Comparison of ENCODE assay signal across 13 cellular contexts in the genomic region with DNA sequence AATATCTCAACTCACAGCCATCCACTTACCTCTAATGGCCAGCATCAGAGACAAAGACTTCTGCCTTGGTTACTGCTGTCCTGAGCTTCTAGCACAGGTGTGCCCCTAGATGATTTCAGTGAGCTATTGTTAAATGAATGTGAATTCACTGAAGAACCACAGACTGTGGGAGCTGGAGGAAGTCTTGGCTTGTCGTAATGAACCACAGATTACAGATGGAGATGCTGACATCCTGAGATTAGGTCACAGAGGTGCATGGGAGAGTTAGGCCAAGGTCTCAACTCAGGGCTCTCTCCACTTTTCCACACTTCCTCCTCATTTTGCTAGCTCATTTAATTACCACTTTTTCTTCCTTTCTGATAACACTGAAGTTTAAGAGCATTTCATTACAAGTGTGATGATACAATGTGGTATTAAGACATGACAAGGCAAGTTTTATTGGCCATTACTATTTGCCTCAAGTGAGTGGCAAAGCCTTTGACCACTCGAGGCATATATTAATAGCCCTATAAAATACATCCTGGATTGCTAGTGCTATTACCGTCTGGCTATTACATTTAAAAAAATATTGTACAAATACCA.
"Had no signal": no experiment of that assay in that cellular context is flagged by ENCODE, and none has a peak within 500 bp of the region (broad histone marks: within the 10 kb centered on the region; RNA-seq: fewer than 3 reads in every experiment).

No MANE protein-coding gene starts in this region.

- H3K4me1 Mint-ChIP-seq: central memory CD8-positive, alpha-beta T cell; stimulated activated effector memory CD8-positive, alpha-beta T cell treated with anti-CD3 and anti-CD28 coated beads, Interleukin-12 subunit alpha, Interleukin-12 subunit beta, amount 100 ng/mL, for 72 hours had no signal

- DNase-seq: activated CD4-positive, alpha-beta T cell treated with anti-CD3 and anti-CD28 coated beads, Interleukin-2, amount 50 U/mL, for 48 hours; activated CD4-positive, CD25-positive, alpha-beta regulatory T cell treated with anti-CD3 and anti-CD28 coated beads, Interleukin-2, amount 50 U/mL, for 72 hours; activated CD8-positive, alpha-beta memory T cell treated with anti-CD3 and anti-CD28 coated beads, Interleukin-2, amount 50 U/mL, for 4 hours; effector memory CD4-positive, alpha-beta T cell; gastrocnemius medialis; heart right ventricle; left lung; mesendoderm; pancreas; transverse colon had no signal

- H3K36me3 Mint-ChIP-seq: stimulated activated effector memory CD8-positive, alpha-beta T cell treated with anti-CD3 and anti-CD28 coated beads, Interleukin-12 subunit alpha, Interleukin-12 subunit beta, amount 100 ng/mL, for 72 hours had no signal

- H3K27ac Mint-ChIP-seq: stimulated activated effector memory CD8-positive, alpha-beta T cell treated with anti-CD3 and anti-CD28 coated beads, Interleukin-12 subunit alpha, Interleukin-12 subunit beta, amount 100 ng/mL, for 72 hours; T-helper 1 cell treated with Interleukin-12 subunit alpha and Interleukin-12 subunit beta and Interleukin-4 antibody, amounts not matched to agents 30 μg/mL and 1 μg/mL, for 36 hours had no signal

- H3K4me1 ChIP-seq: gastrocnemius medialis, pancreas, transverse colon had no signal

- H3K9me3 Mint-ChIP-seq: central memory CD8-positive, alpha-beta T cell; stimulated activated effector memory CD8-positive, alpha-beta T cell treated with anti-CD3 and anti-CD28 coated beads, Interleukin-12 subunit alpha, Interleukin-12 subunit beta, amount 100 ng/mL, for 72 hours; T-helper 1 cell treated with Interleukin-12 subunit alpha and Interleukin-12 subunit beta and Interleukin-4 antibody, amounts not matched to agents 30 μg/mL and 1 μg/mL, for 36 hours had no signal

- H3K27ac ChIP-seq: gastrocnemius medialis, heart right ventricle, left lung, pancreas, transverse colon had no signal

- ATAC-seq: gastrocnemius medialis; left lung; pancreas; stimulated activated effector memory CD8-positive, alpha-beta T cell treated with anti-CD3 and anti-CD28 coated beads, Interleukin-12 subunit alpha, Interleukin-12 subunit beta, amount 100 ng/mL, for 72 hours had no signal

- H3K9me3 ChIP-seq: gastrocnemius medialis, heart right ventricle, left lung, pancreas, transverse colon had no signal

- H3K4me3 Mint-ChIP-seq: central memory CD8-positive, alpha-beta T cell; stimulated activated effector memory CD8-positive, alpha-beta T cell treated with anti-CD3 and anti-CD28 coated beads, Interleukin-12 subunit alpha, Interleukin-12 subunit beta, amount 100 ng/mL, for 72 hours; T-helper 1 cell treated with Interleukin-12 subunit alpha and Interleukin-12 subunit beta and Interleukin-4 antibody, amounts not matched to agents 30 μg/mL and 1 μg/mL, for 36 hours had no signal

- H3K4me3 ChIP-seq: gastrocnemius medialis, heart right ventricle, left lung, pancreas, transverse colon had no signal

- H3K36me3 ChIP-seq: gastrocnemius medialis, heart right ventricle, left lung, pancreas, transverse colon had no signal

- H3K27me3 ChIP-seq: gastrocnemius medialis, heart right ventricle, left lung, pancreas, transverse colon had no signal
